ENCODE assay signal across 1 cellular context in the genomic region with DNA sequence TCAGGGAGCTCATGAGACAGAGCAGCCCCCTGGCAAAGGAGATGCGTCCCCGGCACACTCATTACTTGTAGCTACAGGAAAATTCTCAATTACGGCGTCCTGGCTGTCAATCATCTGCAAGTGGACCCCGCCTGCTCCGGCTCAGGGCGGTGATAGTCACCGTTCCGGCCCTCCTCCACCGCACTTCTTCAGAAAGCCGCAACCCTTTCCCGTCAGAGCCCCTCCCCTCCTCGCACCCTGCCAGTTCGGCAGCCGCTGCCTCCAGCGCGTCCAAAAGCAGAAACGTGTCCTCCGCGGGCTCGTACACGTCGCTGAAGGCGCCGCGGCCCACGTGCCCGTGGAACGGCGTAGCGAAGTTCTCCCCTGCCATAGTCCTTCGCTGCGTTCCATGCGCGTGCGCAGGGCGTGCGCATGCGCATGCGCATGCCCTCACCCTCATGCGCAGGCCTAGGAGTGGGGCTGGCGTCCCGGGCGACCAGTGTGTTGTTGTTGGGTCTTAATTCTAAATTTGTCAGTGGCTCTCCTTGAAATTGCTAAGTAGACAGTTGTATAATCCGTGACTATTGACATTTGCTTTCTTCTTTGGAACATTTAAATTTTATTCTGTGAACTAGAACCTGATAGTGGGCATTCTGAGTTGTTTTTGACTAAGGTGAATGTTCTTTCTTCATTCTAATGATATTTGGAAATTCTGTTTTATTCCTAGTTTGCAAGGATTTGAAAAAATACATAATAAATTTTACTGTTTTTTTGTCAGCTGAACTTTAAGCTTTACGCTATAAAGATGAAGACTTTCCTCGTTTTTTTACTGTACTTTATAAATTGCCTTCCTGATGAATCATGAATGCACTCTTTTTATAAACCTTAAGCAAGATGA.
TF ChIP-seq lines count a peak whose summit lies in the region.

No MANE protein-coding gene starts in this region.

TF ChIP-seq in GM23338, 12 proteins besides CTCF, POLR2A, EP300 and RAD21 (continued from another document):
- TF ChIP-seq, protein P1, sequence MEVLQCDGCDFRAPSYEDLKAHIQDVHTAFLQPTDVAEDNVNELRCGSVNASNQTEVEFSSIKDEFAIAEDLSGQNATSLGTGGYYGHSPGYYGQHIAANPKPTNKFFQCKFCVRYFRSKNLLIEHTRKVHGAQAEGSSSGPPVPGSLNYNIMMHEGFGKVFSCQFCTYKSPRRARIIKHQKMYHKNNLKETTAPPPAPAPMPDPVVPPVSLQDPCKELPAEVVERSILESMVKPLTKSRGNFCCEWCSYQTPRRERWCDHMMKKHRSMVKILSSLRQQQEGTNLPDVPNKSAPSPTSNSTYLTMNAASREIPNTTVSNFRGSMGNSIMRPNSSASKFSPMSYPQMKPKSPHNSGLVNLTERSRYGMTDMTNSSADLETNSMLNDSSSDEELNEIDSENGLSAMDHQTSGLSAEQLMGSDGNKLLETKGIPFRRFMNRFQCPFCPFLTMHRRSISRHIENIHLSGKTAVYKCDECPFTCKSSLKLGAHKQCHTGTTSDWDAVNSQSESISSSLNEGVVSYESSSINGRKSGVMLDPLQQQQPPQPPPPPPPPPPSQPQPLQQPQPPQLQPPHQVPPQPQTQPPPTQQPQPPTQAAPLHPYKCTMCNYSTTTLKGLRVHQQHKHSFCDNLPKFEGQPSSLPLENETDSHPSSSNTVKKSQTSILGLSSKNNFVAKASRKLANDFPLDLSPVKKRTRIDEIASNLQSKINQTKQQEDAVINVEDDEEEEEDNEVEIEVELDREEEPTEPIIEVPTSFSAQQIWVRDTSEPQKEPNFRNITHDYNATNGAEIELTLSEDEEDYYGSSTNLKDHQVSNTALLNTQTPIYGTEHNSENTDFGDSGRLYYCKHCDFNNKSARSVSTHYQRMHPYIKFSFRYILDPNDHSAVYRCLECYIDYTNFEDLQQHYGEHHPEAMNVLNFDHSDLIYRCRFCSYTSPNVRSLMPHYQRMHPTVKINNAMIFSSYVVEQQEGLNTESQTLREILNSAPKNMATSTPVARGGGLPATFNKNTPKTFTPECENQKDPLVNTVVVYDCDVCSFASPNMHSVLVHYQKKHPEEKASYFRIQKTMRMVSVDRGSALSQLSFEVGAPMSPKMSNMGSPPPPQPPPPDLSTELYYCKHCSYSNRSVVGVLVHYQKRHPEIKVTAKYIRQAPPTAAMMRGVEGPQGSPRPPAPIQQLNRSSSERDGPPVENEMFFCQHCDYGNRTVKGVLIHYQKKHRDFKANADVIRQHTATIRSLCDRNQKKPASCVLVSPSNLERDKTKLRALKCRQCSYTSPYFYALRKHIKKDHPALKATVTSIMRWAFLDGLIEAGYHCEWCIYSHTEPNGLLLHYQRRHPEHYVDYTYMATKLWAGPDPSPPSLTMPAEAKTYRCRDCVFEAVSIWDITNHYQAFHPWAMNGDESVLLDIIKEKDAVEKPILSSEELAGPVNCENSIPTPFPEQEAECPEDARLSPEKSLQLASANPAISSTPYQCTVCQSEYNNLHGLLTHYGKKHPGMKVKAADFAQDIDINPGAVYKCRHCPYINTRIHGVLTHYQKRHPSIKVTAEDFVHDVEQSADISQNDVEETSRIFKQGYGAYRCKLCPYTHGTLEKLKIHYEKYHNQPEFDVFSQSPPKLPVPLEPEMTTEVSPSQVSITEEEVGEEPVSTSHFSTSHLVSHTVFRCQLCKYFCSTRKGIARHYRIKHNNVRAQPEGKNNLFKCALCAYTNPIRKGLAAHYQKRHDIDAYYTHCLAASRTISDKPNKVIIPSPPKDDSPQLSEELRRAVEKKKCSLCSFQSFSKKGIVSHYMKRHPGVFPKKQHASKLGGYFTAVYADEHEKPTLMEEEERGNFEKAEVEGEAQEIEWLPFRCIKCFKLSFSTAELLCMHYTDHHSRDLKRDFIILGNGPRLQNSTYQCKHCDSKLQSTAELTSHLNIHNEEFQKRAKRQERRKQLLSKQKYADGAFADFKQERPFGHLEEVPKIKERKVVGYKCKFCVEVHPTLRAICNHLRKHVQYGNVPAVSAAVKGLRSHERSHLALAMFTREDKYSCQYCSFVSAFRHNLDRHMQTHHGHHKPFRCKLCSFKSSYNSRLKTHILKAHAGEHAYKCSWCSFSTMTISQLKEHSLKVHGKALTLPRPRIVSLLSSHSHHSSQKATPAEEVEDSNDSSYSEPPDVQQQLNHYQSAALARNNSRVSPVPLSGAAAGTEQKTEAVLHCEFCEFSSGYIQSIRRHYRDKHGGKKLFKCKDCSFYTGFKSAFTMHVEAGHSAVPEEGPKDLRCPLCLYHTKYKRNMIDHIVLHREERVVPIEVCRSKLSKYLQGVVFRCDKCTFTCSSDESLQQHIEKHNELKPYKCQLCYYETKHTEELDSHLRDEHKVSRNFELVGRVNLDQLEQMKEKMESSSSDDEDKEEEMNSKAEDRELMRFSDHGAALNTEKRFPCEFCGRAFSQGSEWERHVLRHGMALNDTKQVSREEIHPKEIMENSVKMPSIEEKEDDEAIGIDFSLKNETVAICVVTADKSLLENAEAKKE (CRISPR knock-in tag; IDR thresholded peaks at IDR 0.05): no peak
- TF ChIP-seq NANOG (IDR thresholded peaks at IDR 0.05; ENCODE audit: borderline replicate concordance) (no peak), ZNF114 (CRISPR knock-in tag; IDR thresholded peaks at IDR 0.05) (no peak)
